Comparison of ENCODE assay signal across 8 cellular contexts in genomic region chr2:170369894-170370293, GRCh38.
DNase-seq lines count a peak whose midpoint lies in the region; ATAC-seq, FAIRE-seq and TF ChIP-seq lines count a peak whose summit lies in the region.

No MANE protein-coding gene starts in this region.

- POLR2A ChIA-PET in PC-3 (lab: Charles Lee; ENCODE audit: unreplicated experiment) = no interaction called here

- WGBS in heart left ventricle, 4 donors = 11 to 31% (median 16%) methylated on average over 1 of the region's 1 CpG

- FAIRE-seq in HTR-8/SVneo (lab: Jason Lieb, UNC) = no peak

- no TSS peak for BruUV-seq in PC-3 (replicated peaks; lab: Mats Ljungman, UMichigan)

- intact Hi-C loops in heart left ventricle (cut with DNase I) (loop anchor here in 5 of 10 donors (2.0 to 10.0 kb wide), 4 partner anchors 442 to 447 kb away; partner anchors contain the start of gene GAD1 (in 2 of the 5)), Right ventricle myocardium superior (cut with DNase I) (loop anchor here (5.0 kb wide), 1 partner anchor 442 kb away; no protein-coding TSS in a partner anchor), PC-3 (cut with micrococcal nuclease) (loop anchor here (1.0 to 10.0 kb wide), 4 partner anchors 25 to 505 kb away; no protein-coding TSS in a partner anchor), vagina (cut with DNase I) (loop anchor here (10.0 kb wide), 1 partner anchor 445 kb away; the partner anchor contains the start of gene GAD1)

- H3K4me2 ChIP-seq in PC-3 (ENCODE audit: low read length) = no peak overlapping the region

- TF ChIP-seq POLR2A in heart left ventricle (IDR thresholded peaks at IDR 0.05) (no peak), vagina (IDR thresholded peaks at IDR 0.05) (no peak)

- H2AFZ ChIP-seq in PC-3 (ENCODE audit: low read length) = no peak overlapping the region

- H3K36me3 ChIP-seq in heart left ventricle (no peaks in the 10 kb centered on the region), PC-3 (ENCODE audit: low read depth, low read length) (no peaks in the 10 kb centered on the region), vagina (no peaks in the 10 kb centered on the region)
- no peaks in the 10 kb centered on the region for H3K36me3 ChIP-seq in effector memory CD4-positive, alpha-beta T cell (ENCODE audit: control insufficient read depth, insufficient read depth, low read length)

- no peak for DNase-seq in heart left ventricle
- DNase-seq in Right ventricle myocardium superior = no peak
- DNase-seq in PC-3 = peak; percentile 79
- DNase-seq in fibroblast of peridontal ligament (ENCODE audit: extremely low read depth) = peak; percentile 55
- no peak for DNase-seq in vagina (ENCODE audit: extremely low spot score in 2 of 2)
- no peak for DNase-seq in HTR-8/SVneo (ENCODE audit: insufficient read length, low spot score)
- no peak for DNase-seq in effector memory CD4-positive, alpha-beta T cell
- DNase-seq in activated CD4-positive, alpha-beta T cell treated with anti-CD3 and anti-CD28 coated beads, Interleukin-2, amount 50 U/mL, for 4 hours = no peak

- no peak for ATAC-seq in heart left ventricle
- no peak for ATAC-seq in Right ventricle myocardium superior (ENCODE audit: poor library complexity)
- 0 out of 2 replicates have a peak, but pooled peaks have one; percentile 32 for ATAC-seq in PC-3

- no peaks in the 10 kb centered on the region for H3K79me2 ChIP-seq in PC-3 (ENCODE audit: low read length)

- peaks cover 2% of the 10 kb centered on the region for H3F3A ChIP-seq in PC-3 (ENCODE audit: low read length, unreplicated experiment)

- H4K20me1 ChIP-seq in PC-3 (ENCODE audit: low read length) = no peaks in the 10 kb centered on the region

- H3K9ac ChIP-seq in PC-3 (ENCODE audit: low read length) = no peak overlapping the region

- H3K27me3 ChIP-seq in heart left ventricle (peaks cover 0 to 84% (median 25%) of the 10 kb centered on the region in 9 donors), PC-3 (ENCODE audit: low read length) (no peaks in the 10 kb centered on the region), vagina (no peaks in the 10 kb centered on the region)
- no peaks in the 10 kb centered on the region for H3K27me3 ChIP-seq in effector memory CD4-positive, alpha-beta T cell (replicated peaks; ENCODE audit: control insufficient read depth, insufficient read depth, low read length, poor library complexity, severe bottlenecking)

- no peak overlapping the region for H3K27ac ChIP-seq in heart left ventricle
- H3K27ac ChIP-seq in PC-3 (ENCODE audit: low read length) = no peak overlapping the region
- H3K27ac ChIP-seq in vagina = no peak overlapping the region
- H3K27ac ChIP-seq in effector memory CD4-positive, alpha-beta T cell (ENCODE audit: insufficient read depth, low read length, poor library complexity, severe bottlenecking) = no peak overlapping the region

- TF ChIP-seq CTCF in heart left ventricle (IDR thresholded peaks at IDR 0.05) = peak in 9 of 12 donors; percentile 4 to 42 (median 24)
- peak; percentile 62 for TF ChIP-seq CTCF in PC-3 (conservative IDR thresholded peaks at IDR 0.05; ENCODE audit: low read depth, low read length)
- TF ChIP-seq CTCF in vagina (IDR thresholded peaks at IDR 0.05) = peak in 1 of 3 experiments; percentile 22

- H3K4me3 ChIP-seq in heart left ventricle (no peak overlapping the region), PC-3 (ENCODE audit: low read length) (no peak overlapping the region), vagina (no peak overlapping the region)
- no peak overlapping the region for H3K4me3 ChIP-seq in effector memory CD4-positive, alpha-beta T cell (ENCODE audit: insufficient read depth, low read depth, low read length, poor library complexity, severe bottlenecking)

- CTCF ChIA-PET in PC-3 (lab: Charles Lee) = interaction anchor here (0.6 to 1.4 kb wide), 6 partner anchors 9 to 599 kb away, joined by 3 to 6 read pairs (median 4); no protein-coding TSS in a partner anchor

- H3K4me1 ChIP-seq in heart left ventricle (no peaks in the 10 kb centered on the region), PC-3 (ENCODE audit: insufficient read depth, low read length) (peaks cover 18% of the 10 kb centered on the region), vagina (peaks cover 2% of the 10 kb centered on the region)
- H3K4me1 ChIP-seq in effector memory CD4-positive, alpha-beta T cell (ENCODE audit: control insufficient read depth, insufficient read depth, low read length, poor library complexity, severe bottlenecking) = no peaks in the 10 kb centered on the region

- H3K9me3 ChIP-seq in heart left ventricle (no peaks in the 10 kb centered on the region), PC-3 (ENCODE audit: low read length) (no peaks in the 10 kb centered on the region), vagina (no peaks in the 10 kb centered on the region)
- no peaks in the 10 kb centered on the region for H3K9me3 ChIP-seq in effector memory CD4-positive, alpha-beta T cell (ENCODE audit: control insufficient read depth, low read length)

- no peaks in the 10 kb centered on the region for H3K9me2 ChIP-seq in PC-3 (replicated peaks; ENCODE audit: low read length)

Comparison
In these comparisons a context has a peak if more than half of its experiments do, and no peak if none do; other contexts are left out.
1. DNase-seq: peak in PC-3 (single experiment) and fibroblast of peridontal ligament (single experiment); none in heart left ventricle (0 of 5), Right ventricle myocardium superior (single experiment), vagina (0 of 2), HTR-8/SVneo (single experiment), effector memory CD4-positive, alpha-beta T cell (0 of 3) and activated CD4-positive, alpha-beta T cell treated with anti-CD3 and anti-CD28 coated beads, Interleukin-2, amount 50 U/mL, for 4 hours (0 of 2).